In genomic region chr1:33012165-33012564, GRCh38 we compare ENCODE assay signal across 14 cellular contexts. TPM values are rescaled to one million over a fixed set of nuclear protein-coding genes. Genes with fewer than 3 reads are reported as not detected.
DNase-seq lines count a peak whose midpoint lies in the region; ATAC-seq and TF ChIP-seq lines count a peak whose summit lies in the region.
"Had no signal": no experiment of that assay in that cellular context is flagged by ENCODE, and none has a peak within 500 bp of the region (broad histone marks: within the 10 kb centered on the region; RNA-seq: fewer than 3 reads in every experiment).

No MANE protein-coding gene starts in this region.

- H4K91ac ChIP-seq in mesenchymal stem cell (ENCODE audit: low read length) = no peak overlapping the region

- ATAC-seq in left lobe of liver = no peak
- ATAC-seq: Panc1 had no signal

- H3K27ac ChIP-seq in VCaP (peak overlapping the region; percentile 90), caudate nucleus (ENCODE audit: low read depth, low read length) (peak overlapping the region; percentile 14), mesenchymal stem cell (ENCODE audit: low read length, poor library complexity, severe bottlenecking) (no peak overlapping the region), stomach (peak overlapping the region; percentile 59 to 84 (median 77))
- H3K27ac ChIP-seq: brain microvascular endothelial cell had no signal

- H4K8ac ChIP-seq in mesenchymal stem cell (ENCODE audit: low read length) = no peak overlapping the region

- H3K4ac ChIP-seq in mesenchymal stem cell (ENCODE audit: low read depth in 1 of 2, low read length in 2 of 2) = no peak overlapping the region

- H3K27me3 ChIP-seq in mesenchymal stem cell (ENCODE audit: control insufficient read depth in 1 of 2, insufficient read depth in 1 of 2, low read length in 2 of 2) (no peaks in the 10 kb centered on the region), stomach (no peaks in the 10 kb centered on the region)
- H3K27me3 ChIP-seq: brain microvascular endothelial cell had no signal

- no peak overlapping the region for H3K14ac ChIP-seq in mesenchymal stem cell (ENCODE audit: low read length in 2 of 2)

- H3K4me3 ChIP-seq in mesenchymal stem cell (ENCODE audit: insufficient read depth in 1 of 2, low read depth in 1 of 2, low read length in 2 of 2) (no peak overlapping the region), stomach (no peak overlapping the region)

- no peak overlapping the region for H2BK5ac ChIP-seq in mesenchymal stem cell (ENCODE audit: low read depth, low read length, poor library complexity, severe bottlenecking)

- peak overlapping the region; percentile 44 for H3K9ac ChIP-seq in mesenchymal stem cell (ENCODE audit: low read length)

- H3K4me1 ChIP-seq in mesenchymal stem cell (ENCODE audit: control insufficient read depth, insufficient read depth, low read depth, low read length) = peaks cover 4% of the 10 kb centered on the region
- H3K4me1 ChIP-seq in stomach = peaks cover 50 to 69% (median 59%) of the 10 kb centered on the region in 4 donors

- no peak for TF ChIP-seq CTCF in VCaP (conservative IDR thresholded peaks at IDR 0.05)
- TF ChIP-seq CTCF in stomach (IDR thresholded peaks at IDR 0.05) = no peak

- TF ChIP-seq EP300 in stomach (IDR thresholded peaks at IDR 0.05) = no peak

- H3K4me2 ChIP-seq in mesenchymal stem cell (ENCODE audit: low read length, poor library complexity, severe bottlenecking) = no peak overlapping the region

- no peak overlapping the region for H3K18ac ChIP-seq in mesenchymal stem cell (ENCODE audit: low read depth in 1 of 2, low read length in 2 of 2)

- H2BK12ac ChIP-seq in mesenchymal stem cell (ENCODE audit: low read length in 2 of 2) = no peak overlapping the region

- H2AFZ ChIP-seq in mesenchymal stem cell (ENCODE audit: low read depth, low read length) = no peak overlapping the region

- H3K36me3 ChIP-seq in mesenchymal stem cell (ENCODE audit: control insufficient read depth in 1 of 2, insufficient read depth in 2 of 2, low read depth in 1 of 2, low read length in 2 of 2) = peaks cover 30 to 56% of the 10 kb centered on the region in 2 experiments
- peaks cover 30 to 55% (median 48%) of the 10 kb centered on the region in 4 donors for H3K36me3 ChIP-seq in stomach

- H3K79me1 ChIP-seq in mesenchymal stem cell (replicated peaks; ENCODE audit: low read length, poor library complexity, severe bottlenecking) = no peaks in the 10 kb centered on the region

- no peak overlapping the region for H3K23ac ChIP-seq in mesenchymal stem cell (ENCODE audit: low read length in 2 of 2)

- intact Hi-C loops in stomach (cut with DNase I; ENCODE audit: low total_unique reads) = no loop called here

- no peak overlapping the region for H2AK5ac ChIP-seq in mesenchymal stem cell (ENCODE audit: low read length, severe bottlenecking)

- no peak for TF ChIP-seq POLR2A in stomach (IDR thresholded peaks at IDR 0.05)

- H2BK120ac ChIP-seq in mesenchymal stem cell (ENCODE audit: low read depth, low read length) = no peak overlapping the region

- H2BK15ac ChIP-seq in mesenchymal stem cell (ENCODE audit: low read depth, poor library complexity, severe bottlenecking) = no peak overlapping the region

- H3K9me3 ChIP-seq in mesenchymal stem cell (ENCODE audit: control insufficient read depth, low read length) (no peaks in the 10 kb centered on the region), stomach (no peaks in the 10 kb centered on the region)

- DNase-seq in caudate nucleus (lab: John Stamatoyannopoulos, UW) = no peak
- DNase-seq in mesenchymal stem cell = no peak
- DNase-seq in stomach = no peak
- no peak for DNase-seq in NCI-H2081 treated with DMSO at 0.1 percent for 48 hours (lab: John Stamatoyannopoulos, UW)
- no peak for DNase-seq in NCI-H1436 (lab: John Stamatoyannopoulos, UW)
- DNase-seq in ecto neural progenitor cell (ENCODE audit: low spot score) = no peak
- DNase-seq in left lobe of liver (ENCODE audit: low spot score) = no peak
- DNase-seq: brain microvascular endothelial cell, DND-41, GOT3, NCI-H1930, NCI-H526 had no signal

- 95% methylated on average over 3 of the region's 3 CpGs for WGBS in mesenchymal stem cell
- 64 to 77% (median 75%) methylated on average over 3 of the region's 3 CpGs for WGBS in stomach, 5 donors

RNA-seq across cellular contexts. Expression of gene AK2, which starts 24.5 kb away (rescaled TPM):
- polyA plus RNA-seq in mesenchymal stem cell (2013, experiment 1 of 2) = 81.3 TPM
- polyA plus RNA-seq in mesenchymal stem cell (2013, experiment 2 of 2) = 82.4 TPM
- total RNA-seq in stomach (100 to 1,000 TPM in 4 of 5 donors, 10 to 100 TPM in 1; 71.0 to 263 (median 124) TPM), left lobe of liver (120 TPM)
- polyA plus RNA-seq in stomach = 100 to 1,000 TPM in 2 of 3 donors, 10 to 100 TPM in 1; 98.8 to 129 (median 107) TPM

RNA-seq across cellular contexts. Expression of gene RNF19B, which starts 47.6 kb away (rescaled TPM):
- 6.5 TPM for polyA plus RNA-seq in mesenchymal stem cell (2013, experiment 1 of 2)
- 6.1 TPM for polyA plus RNA-seq in mesenchymal stem cell (2013, experiment 2 of 2)
- total RNA-seq in stomach (10 to 100 TPM in 3 of 5 donors, 1 to 10 TPM in 1, under 1 TPM in 1; 0.58 to 29.5 (median 10.3) TPM), left lobe of liver (6.6 TPM)
- 10 to 100 TPM in 1 of 3 donors, 1 to 10 TPM in 2; 9.1 to 10.4 (median 9.1) TPM for polyA plus RNA-seq in stomach
